In the genomic region with DNA sequence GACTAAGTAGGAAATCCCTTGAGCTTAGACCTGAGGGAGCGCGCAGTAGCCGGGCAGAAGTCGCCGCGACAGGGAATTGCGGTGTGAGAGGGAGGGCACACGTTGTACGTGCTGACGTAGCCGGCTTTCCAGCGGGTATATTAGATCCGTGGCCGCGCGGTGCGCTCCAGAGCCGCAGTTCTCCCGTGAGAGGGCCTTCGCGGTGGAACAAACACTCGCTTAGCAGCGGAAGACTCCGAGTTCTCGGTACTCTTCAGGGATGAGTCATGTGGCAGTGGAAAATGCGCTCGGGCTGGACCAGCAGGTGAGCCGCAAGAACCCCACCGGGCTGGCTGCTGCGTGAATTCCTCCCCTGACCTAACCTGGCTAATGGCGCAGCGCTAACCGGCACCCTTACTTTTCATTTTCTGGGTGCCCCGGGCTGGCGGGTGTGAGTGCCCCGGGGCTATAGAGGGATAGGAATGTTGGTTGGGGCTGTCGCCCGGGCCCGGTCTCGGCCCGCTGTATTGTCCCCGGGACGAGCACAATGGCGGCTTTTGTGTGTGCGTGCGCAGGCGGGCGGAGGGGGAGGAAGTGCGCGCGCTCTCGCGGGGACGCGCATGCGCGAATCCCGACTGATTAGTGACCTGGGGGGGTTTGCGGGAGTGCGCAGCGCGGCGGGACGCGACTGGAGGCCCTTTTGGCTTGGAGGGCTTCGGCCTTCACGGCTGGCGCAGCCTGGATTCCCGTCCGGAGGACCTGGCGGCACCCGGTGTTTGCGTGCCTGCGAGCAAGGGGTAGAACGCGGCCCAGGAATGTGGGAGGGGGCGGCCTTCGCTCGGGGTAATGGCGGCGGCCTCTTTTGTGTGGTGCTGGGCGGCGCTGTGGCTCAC, we compare ENCODE assay signal across 8 cellular contexts. TPM values are rescaled to one million over a fixed set of nuclear protein-coding genes. Genes with fewer than 3 reads are reported as not detected.
DNase-seq lines count a peak whose midpoint lies in the region; ATAC-seq and TF ChIP-seq lines count a peak whose summit lies in the region.

A gene (plus strand): TSS at position 169 of the 872 bp plus-strand sequence. CDS start 91 bp downstream, at position 260.

- H3K4me1 ChIP-seq in parathyroid adenoma: peaks cover 2% of the 10 kb centered on the region
- peaks cover 0 to 31% (median 13%) of the 10 kb centered on the region in 4 donors for H3K4me1 ChIP-seq in tibial artery

- H3K27ac Mint-ChIP-seq in activated naive CD8-positive, alpha-beta T cell treated with anti-CD3 and anti-CD28 coated beads for 36 hours: peak within 1 kb of the TSS; percentile 100

- peak; percentile 80 for ATAC-seq in SK-N-SH treated with all-trans-retinoic acid at 6 μM for 48 hours

- peaks cover 26% of the 10 kb centered on the region for H3K4me1 Mint-ChIP-seq in activated naive CD8-positive, alpha-beta T cell treated with anti-CD3 and anti-CD28 coated beads for 36 hours

- H3K27me3 ChIP-seq in H7 (ENCODE audit: control insufficient read depth, insufficient read depth, low read length) (no peaks in the 10 kb centered on the region), MG63 (no peaks in the 10 kb centered on the region), parathyroid adenoma (ENCODE audit: control insufficient read depth, insufficient read depth, low read length) (no peaks in the 10 kb centered on the region), tibial artery (no peaks in the 10 kb centered on the region)

- peak within 1 kb of the TSS; percentile 94 for H3K4me3 Mint-ChIP-seq in activated naive CD8-positive, alpha-beta T cell treated with anti-CD3 and anti-CD28 coated beads for 36 hours

- peak within 1 kb of the TSS; percentile 73 for H3K4me3 ChIP-seq in H7 (ENCODE audit: insufficient read depth, low read depth, low read length)
- H3K4me3 ChIP-seq in MG63: peak within 1 kb of the TSS; percentile 94
- H3K4me3 ChIP-seq in parathyroid adenoma (ENCODE audit: low read depth, low read length): peak within 1 kb of the TSS; percentile 100
- peak within 1 kb of the TSS; percentile 72 to 87 for H3K4me3 ChIP-seq in tibial artery

- DNase-seq in GDM1 (lab: John Stamatoyannopoulos, UW): peak; percentile 89
- DNase-seq in H7: peak; percentile 91
- DNase-seq in MG63: peak; percentile 79
- peak; percentile 83 for DNase-seq in activated naive CD8-positive, alpha-beta T cell treated with anti-CD3 and anti-CD28 coated beads for 36 hours
- peak; percentile 75 to 97 (median 93) for DNase-seq in head of caudate nucleus
- peak; percentile 81 to 92 for DNase-seq in tibial artery

- peak within 1 kb of the TSS; percentile 82 for H3K4me2 ChIP-seq in parathyroid adenoma (ENCODE audit: low read length)

- no peaks in the 10 kb centered on the region for H3K9me3 Mint-ChIP-seq in activated naive CD8-positive, alpha-beta T cell treated with anti-CD3 and anti-CD28 coated beads for 36 hours

- H3K9me3 ChIP-seq in MG63: no peaks in the 10 kb centered on the region
- no peaks in the 10 kb centered on the region for H3K9me3 ChIP-seq in parathyroid adenoma (ENCODE audit: control insufficient read depth, low read length)
- no peaks in the 10 kb centered on the region for H3K9me3 ChIP-seq in tibial artery

- H3K36me3 Mint-ChIP-seq in activated naive CD8-positive, alpha-beta T cell treated with anti-CD3 and anti-CD28 coated beads for 36 hours: peaks cover 46% of the 10 kb centered on the region

- peaks cover 4% of the 10 kb centered on the region for H3K27me3 Mint-ChIP-seq in activated naive CD8-positive, alpha-beta T cell treated with anti-CD3 and anti-CD28 coated beads for 36 hours

- intact Hi-C loops in head of caudate nucleus (cut with DNase I): loop anchor here (10.0 kb wide), 3 partner anchors 121 to 689 kb away; a partner anchor contains a TSS
- intact Hi-C loops in tibial artery (cut with DNase I; ENCODE audit: low total_unique reads): no loop called here

- H3K9ac ChIP-seq in parathyroid adenoma: peak within 1 kb of the TSS; percentile 100

- H3K36me3 ChIP-seq in H7 (replicated peaks; ENCODE audit: control insufficient read depth, insufficient read depth, low read length) (peaks cover 5% of the 10 kb centered on the region), MG63 (peaks cover 21% of the 10 kb centered on the region), parathyroid adenoma (ENCODE audit: control insufficient read depth, insufficient read depth, low read length) (peaks cover 3% of the 10 kb centered on the region), tibial artery (peaks cover 0 to 15% (median 1%) of the 10 kb centered on the region in 3 donors)

- H3K27ac ChIP-seq in parathyroid adenoma (peak within 1 kb of the TSS; percentile 100), tibial artery (peak within 1 kb of the TSS; percentile 99 to 100)

- peaks cover 24% of the 10 kb centered on the region for H3K79me2 ChIP-seq in parathyroid adenoma

- peak within 1 kb of the TSS; percentile 71 for H2AFZ ChIP-seq in parathyroid adenoma

- TF ChIP-seq CTCF in parathyroid adenoma (IDR thresholded peaks at IDR 0.05) (no peak), tibial artery (IDR thresholded peaks at IDR 0.05) (peak; percentile 12 to 24)

TF ChIP-seq in SK-N-SH treated with all-trans-retinoic acid at 6 μM for 48 hours, 23 proteins besides CTCF, POLR2A, EP300 and RAD21 (continues in another document):
- TF ChIP-seq ZNF70 (CRISPR knock-in tag; IDR thresholded peaks at IDR 0.05): 0 out of 2 replicates have a peak, but pooled peaks have one; percentile 12
- TF ChIP-seq CSDC2 (CRISPR knock-in tag; IDR thresholded peaks at IDR 0.05): peak; percentile 25; the same call in 1 of the 2 replicates
- TF ChIP-seq TOX (CRISPR knock-in tag; IDR thresholded peaks at IDR 0.05; ENCODE audit: borderline replicate concordance): no peak
- TF ChIP-seq ISL1 (CRISPR knock-in tag; IDR thresholded peaks at IDR 0.05): no peak
- no peak for TF ChIP-seq ZC3H10 (CRISPR knock-in tag; IDR thresholded peaks at IDR 0.05)
- TF ChIP-seq ZNF8 (CRISPR knock-in tag; IDR thresholded peaks at IDR 0.05): peak; percentile 42; the same call in 1 of the 2 replicates
- TF ChIP-seq, protein P1, sequence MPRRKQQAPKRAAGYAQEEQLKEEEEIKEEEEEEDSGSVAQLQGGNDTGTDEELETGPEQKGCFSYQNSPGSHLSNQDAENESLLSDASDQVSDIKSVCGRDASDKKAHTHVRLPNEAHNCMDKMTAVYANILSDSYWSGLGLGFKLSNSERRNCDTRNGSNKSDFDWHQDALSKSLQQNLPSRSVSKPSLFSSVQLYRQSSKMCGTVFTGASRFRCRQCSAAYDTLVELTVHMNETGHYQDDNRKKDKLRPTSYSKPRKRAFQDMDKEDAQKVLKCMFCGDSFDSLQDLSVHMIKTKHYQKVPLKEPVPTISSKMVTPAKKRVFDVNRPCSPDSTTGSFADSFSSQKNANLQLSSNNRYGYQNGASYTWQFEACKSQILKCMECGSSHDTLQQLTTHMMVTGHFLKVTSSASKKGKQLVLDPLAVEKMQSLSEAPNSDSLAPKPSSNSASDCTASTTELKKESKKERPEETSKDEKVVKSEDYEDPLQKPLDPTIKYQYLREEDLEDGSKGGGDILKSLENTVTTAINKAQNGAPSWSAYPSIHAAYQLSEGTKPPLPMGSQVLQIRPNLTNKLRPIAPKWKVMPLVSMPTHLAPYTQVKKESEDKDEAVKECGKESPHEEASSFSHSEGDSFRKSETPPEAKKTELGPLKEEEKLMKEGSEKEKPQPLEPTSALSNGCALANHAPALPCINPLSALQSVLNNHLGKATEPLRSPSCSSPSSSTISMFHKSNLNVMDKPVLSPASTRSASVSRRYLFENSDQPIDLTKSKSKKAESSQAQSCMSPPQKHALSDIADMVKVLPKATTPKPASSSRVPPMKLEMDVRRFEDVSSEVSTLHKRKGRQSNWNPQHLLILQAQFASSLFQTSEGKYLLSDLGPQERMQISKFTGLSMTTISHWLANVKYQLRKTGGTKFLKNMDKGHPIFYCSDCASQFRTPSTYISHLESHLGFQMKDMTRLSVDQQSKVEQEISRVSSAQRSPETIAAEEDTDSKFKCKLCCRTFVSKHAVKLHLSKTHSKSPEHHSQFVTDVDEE (CRISPR knock-in tag; IDR thresholded peaks at IDR 0.05): 0 out of 2 replicates have a peak, but pooled peaks have one; percentile 51
- no peak; the same call in 1 of the 2 replicates for TF ChIP-seq TCF4 (CRISPR knock-in tag; IDR thresholded peaks at IDR 0.05; ENCODE audit: borderline replicate concordance)
- peak; percentile 43; the same call in 1 of the 2 replicates for TF ChIP-seq ESRRG (CRISPR knock-in tag; IDR thresholded peaks at IDR 0.05)
- TF ChIP-seq OSR1 (CRISPR knock-in tag; IDR thresholded peaks at IDR 0.05): no peak
- TF ChIP-seq ZNF565 (CRISPR knock-in tag; conservative IDR thresholded peaks at IDR 0.05; ENCODE audit: low read depth): peak; percentile 81
- peak; percentile 79; the same call in 1 of the 2 replicates for TF ChIP-seq ARNTL (CRISPR knock-in tag; IDR thresholded peaks at IDR 0.05; ENCODE audit: borderline replicate concordance, low read depth)
- TF ChIP-seq, protein P2, sequence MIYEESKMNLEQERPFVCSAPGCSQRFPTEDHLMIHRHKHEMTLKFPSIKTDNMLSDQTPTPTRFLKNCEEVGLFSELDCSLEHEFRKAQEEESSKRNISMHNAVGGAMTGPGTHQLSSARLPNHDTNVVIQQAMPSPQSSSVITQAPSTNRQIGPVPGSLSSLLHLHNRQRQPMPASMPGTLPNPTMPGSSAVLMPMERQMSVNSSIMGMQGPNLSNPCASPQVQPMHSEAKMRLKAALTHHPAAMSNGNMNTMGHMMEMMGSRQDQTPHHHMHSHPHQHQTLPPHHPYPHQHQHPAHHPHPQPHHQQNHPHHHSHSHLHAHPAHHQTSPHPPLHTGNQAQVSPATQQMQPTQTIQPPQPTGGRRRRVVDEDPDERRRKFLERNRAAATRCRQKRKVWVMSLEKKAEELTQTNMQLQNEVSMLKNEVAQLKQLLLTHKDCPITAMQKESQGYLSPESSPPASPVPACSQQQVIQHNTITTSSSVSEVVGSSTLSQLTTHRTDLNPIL (CRISPR knock-in tag; IDR thresholded peaks at IDR 0.05; ENCODE audit: low read depth): no peak
- peak; percentile 47; the same call in 1 of the 2 replicates for TF ChIP-seq ZFP30 (CRISPR knock-in tag; IDR thresholded peaks at IDR 0.05)

RNA-seq across cellular contexts. Expression of the gene that starts here (rescaled TPM):
- 186 and 198 TPM in 2 replicates for total RNA-seq in H7 (2014; rRNA removed; shearing (Covaris generic))
- 94.9 and 143 TPM in 2 replicates for total RNA-seq in MG63 (2014; rRNA removed; shearing (Covaris generic); ENCODE audit: low replicate concordance)
- 100 to 1,000 TPM; 275 to 291 TPM for total RNA-seq in activated naive CD8-positive, alpha-beta T cell treated with anti-CD3 and anti-CD28 coated beads for 36 hours

Comparison
In these comparisons a context has a peak if more than half of its experiments do, and no peak if none do; other contexts are left out.
1. Peak in every context shown above with its lines: DNase-seq, ATAC-seq, H3K4me3 ChIP-seq and H3K27ac ChIP-seq.